ENCODE assay signal across 1 cellular context in genomic region chr1:27489973-27490741, GRCh38.
TF ChIP-seq lines count a peak whose summit lies in the region.

TSS of gene WASF2 (minus strand) at chr1:27490167. CDS start at chr1:27428890, 61,277 bp downstream.

TF ChIP-seq in HepG2, 621 proteins besides CTCF, POLR2A, EP300 and RAD21 (continued from another document and continues in another):
- no peak; the same call in 1 of the 2 replicates for TF ChIP-seq MYPOP (CRISPR knock-in tag; IDR thresholded peaks at IDR 0.05)
- peak; percentile 71; the same call in 1 of the 2 replicates for TF ChIP-seq PITX1 (CRISPR knock-in tag; IDR thresholded peaks at IDR 0.05)
- TF ChIP-seq GRHL1 (CRISPR knock-in tag; conservative IDR thresholded peaks at IDR 0.05): no peak
- peak; percentile 95 for TF ChIP-seq SP2 (CRISPR knock-in tag; IDR thresholded peaks at IDR 0.05)
- peak; percentile 80; the same call in 1 of the 2 replicates for TF ChIP-seq ZFP90 (CRISPR knock-in tag; IDR thresholded peaks at IDR 0.05; ENCODE audit: borderline replicate concordance)
- peak; percentile 30 for TF ChIP-seq CBX1 (IDR thresholded peaks at IDR 0.05; ENCODE audit: low read depth)
- TF ChIP-seq HIC2 (CRISPR knock-in tag; IDR thresholded peaks at IDR 0.05; ENCODE audit: low read depth): no peak
- no peak for TF ChIP-seq NKX3-1 (CRISPR knock-in tag; IDR thresholded peaks at IDR 0.05)
- peak; percentile 85 for TF ChIP-seq ZNF605 (CRISPR knock-in tag; IDR thresholded peaks at IDR 0.05)
- TF ChIP-seq SMARCC2 (IDR thresholded peaks at IDR 0.05): no peak
- no peak for TF ChIP-seq PAX8 (CRISPR knock-in tag; IDR thresholded peaks at IDR 0.05; ENCODE audit: borderline replicate concordance)
- peak; percentile 70 for TF ChIP-seq ZNF687 (CRISPR knock-in tag; IDR thresholded peaks at IDR 0.05)
- TF ChIP-seq NFYB (CRISPR knock-in tag; IDR thresholded peaks at IDR 0.05): peak; percentile 100
- peak; percentile 76; the same call in 1 of the 2 replicates for TF ChIP-seq ZNF589 (CRISPR knock-in tag; conservative IDR thresholded peaks at IDR 0.05)
- TF ChIP-seq ZNF619 (CRISPR knock-in tag; IDR thresholded peaks at IDR 0.05): peak; percentile 29; the same call in 1 of the 2 replicates
- peak; percentile 59 for TF ChIP-seq FOXP4 (CRISPR knock-in tag; IDR thresholded peaks at IDR 0.05)
- TF ChIP-seq SOX5 (CRISPR knock-in tag; IDR thresholded peaks at IDR 0.05; ENCODE audit: borderline replicate concordance): no peak
- peak; percentile 74 for TF ChIP-seq HDAC1 (CRISPR knock-in tag; IDR thresholded peaks at IDR 0.05)
- TF ChIP-seq AHDC1 (CRISPR knock-in tag; IDR thresholded peaks at IDR 0.05; ENCODE audit: borderline replicate concordance): no peak
- TF ChIP-seq NFRKB (IDR thresholded peaks at IDR 0.05): no peak
- no peak for TF ChIP-seq NFKBIZ (CRISPR knock-in tag; IDR thresholded peaks at IDR 0.05)
- TF ChIP-seq KAT8 (CRISPR knock-in tag; IDR thresholded peaks at IDR 0.05): peak; percentile 67; the same call in 1 of the 2 replicates
- peak; percentile 24; the same call in 1 of the 2 replicates for TF ChIP-seq KDM5A (IDR thresholded peaks at IDR 0.05; ENCODE audit: borderline replicate concordance, low read length)
- TF ChIP-seq NFIC (IDR thresholded peaks at IDR 0.05; ENCODE audit: low read length): peak; percentile 74; the same call in 1 of the 2 replicates
- no peak for TF ChIP-seq HOXA7 (CRISPR knock-in tag; IDR thresholded peaks at IDR 0.05)
- TF ChIP-seq BATF2 (CRISPR knock-in tag; IDR thresholded peaks at IDR 0.05): peak; percentile 57; the same call in 1 of the 2 replicates
- TF ChIP-seq DMAP1 (CRISPR knock-in tag; IDR thresholded peaks at IDR 0.05): peak; percentile 87
- no peak for TF ChIP-seq IRF2 (CRISPR knock-in tag; IDR thresholded peaks at IDR 0.05)
- peak; percentile 93 for TF ChIP-seq FOSL2 (CRISPR knock-in tag; IDR thresholded peaks at IDR 0.05)
- TF ChIP-seq ZNF276 (CRISPR knock-in tag; IDR thresholded peaks at IDR 0.05; ENCODE audit: low read depth): no peak; the same call in 1 of the 2 replicates
- TF ChIP-seq GFI1 (CRISPR knock-in tag; IDR thresholded peaks at IDR 0.05; ENCODE audit: borderline replicate concordance): no peak; the same call in 1 of the 2 replicates
- no peak for TF ChIP-seq DPF2 (CRISPR knock-in tag; IDR thresholded peaks at IDR 0.05; ENCODE audit: borderline replicate concordance, low read depth)
- TF ChIP-seq TCF12 (IDR thresholded peaks at IDR 0.05): no peak
- no peak for TF ChIP-seq TCF12 (CRISPR knock-in tag; IDR thresholded peaks at IDR 0.05)
- TF ChIP-seq ZNF441 (CRISPR knock-in tag; IDR thresholded peaks at IDR 0.05; ENCODE audit: borderline replicate concordance): peak; percentile 52; the same call in 1 of the 2 replicates
- TF ChIP-seq ZNF639 (CRISPR knock-in tag; conservative IDR thresholded peaks at IDR 0.05): peak; percentile 40; the same call in 1 of the 2 replicates
- no peak for TF ChIP-seq TIGD3 (CRISPR knock-in tag; IDR thresholded peaks at IDR 0.05; ENCODE audit: borderline replicate concordance)
